In the genomic region with DNA sequence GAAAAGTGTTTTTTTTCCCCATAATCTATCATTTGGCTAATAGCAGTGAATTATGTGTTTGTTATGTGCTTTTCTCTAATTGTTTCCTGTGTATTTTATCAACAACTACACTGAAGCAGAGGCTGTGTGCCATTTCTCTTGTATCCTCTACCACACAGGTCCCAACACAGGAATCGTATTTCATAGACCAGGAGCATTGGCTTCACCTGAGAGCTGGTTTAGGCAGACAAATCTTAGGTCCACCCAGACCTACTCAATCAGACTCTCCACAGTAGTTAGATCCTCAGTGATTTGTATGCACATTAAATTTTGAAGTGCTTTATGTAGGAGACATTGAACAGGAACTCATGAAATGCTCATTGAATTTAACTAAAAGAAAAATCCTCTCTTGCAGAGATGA, we compare ENCODE assay signal across 22 cellular contexts.
"Had no signal": no experiment of that assay in that cellular context is flagged by ENCODE, and none has a peak within 500 bp of the region (broad histone marks: within the 10 kb centered on the region; RNA-seq: fewer than 3 reads in every experiment).

No MANE protein-coding gene starts in this region.

- H3K9me3 Mint-ChIP-seq: activated naive CD4-positive, alpha-beta T cell treated with anti-CD3 and anti-CD28 coated beads, Interleukin-2, amount 50 U/mL, for 72 hours; activated T-cell treated with anti-CD3 and anti-CD28 coated beads, Interleukin-2, amount 50 U/mL, for 24 hours; activated T-helper 17 cell treated with anti-CD3 and anti-CD28 coated beads, Interleukin-2, amount 50 U/mL, for 72 hours; type B pancreatic cell had no signal

- H3K27ac ChIP-seq: brain microvascular endothelial cell, foreskin keratinocyte, prostate gland, spleen, thoracic aorta, vagina had no signal

- H3K27ac Mint-ChIP-seq: activated naive CD4-positive, alpha-beta T cell treated with anti-CD3 and anti-CD28 coated beads, Interleukin-2, amount 50 U/mL, for 72 hours; activated T-cell treated with anti-CD3 and anti-CD28 coated beads, Interleukin-2, amount 50 U/mL, for 24 hours; activated T-helper 17 cell treated with anti-CD3 and anti-CD28 coated beads, Interleukin-2, amount 50 U/mL, for 72 hours; naive thymus-derived CD4-positive, alpha-beta T cell; type B pancreatic cell had no signal

- H3K27me3 Mint-ChIP-seq: activated T-cell treated with anti-CD3 and anti-CD28 coated beads, Interleukin-2, amount 50 U/mL, for 24 hours; activated T-helper 17 cell treated with anti-CD3 and anti-CD28 coated beads, Interleukin-2, amount 50 U/mL, for 72 hours; naive thymus-derived CD4-positive, alpha-beta T cell had no signal

- H3K27me3 ChIP-seq: brain microvascular endothelial cell, foreskin keratinocyte, spleen, vagina had no signal

- H3K9me3 ChIP-seq: prostate gland, spleen, thoracic aorta, vagina had no signal

- H3K4me1 ChIP-seq: foreskin keratinocyte, prostate gland, spleen, vagina had no signal

- DNase-seq: activated CD8-positive, alpha-beta memory T cell treated with anti-CD3 and anti-CD28 coated beads for 24 hours; activated CD8-positive, alpha-beta memory T cell treated with anti-CD3 and anti-CD28 coated beads, Interleukin-2, amount 50 U/mL, for 4 hours; activated T-cell treated with anti-CD3 and anti-CD28 coated beads, Interleukin-2, amount 50 U/mL, for 24 hours; aorta; brain microvascular endothelial cell; central memory CD4-positive, alpha-beta T cell; dermis blood vessel endothelial cell; effector CD8-positive, alpha-beta T cell; foreskin keratinocyte; kidney; naive thymus-derived CD4-positive, alpha-beta T cell; spleen; stimulated activated CD4-positive, alpha-beta T cell treated with anti-CD3 and anti-CD28 coated beads, Interleukin-4, amount 100 ng/mL, for 1 hour; stimulated activated naive CD4-positive, alpha-beta T cell had no signal

- FAIRE-seq: kidney had no signal

- H3K36me3 ChIP-seq: brain microvascular endothelial cell, prostate gland, spleen, thoracic aorta, vagina had no signal

- H3K4me3 Mint-ChIP-seq: activated T-cell treated with anti-CD3 and anti-CD28 coated beads, Interleukin-2, amount 50 U/mL, for 24 hours; activated T-helper 17 cell treated with anti-CD3 and anti-CD28 coated beads, Interleukin-2, amount 50 U/mL, for 72 hours; naive thymus-derived CD4-positive, alpha-beta T cell; type B pancreatic cell had no signal

- H3K36me3 Mint-ChIP-seq: activated naive CD4-positive, alpha-beta T cell treated with anti-CD3 and anti-CD28 coated beads, Interleukin-2, amount 50 U/mL, for 72 hours; naive thymus-derived CD4-positive, alpha-beta T cell; type B pancreatic cell had no signal

- ATAC-seq: activated naive CD4-positive, alpha-beta T cell treated with anti-CD3 and anti-CD28 coated beads, Interleukin-2, amount 50 U/mL, for 72 hours; activated T-helper 17 cell treated with anti-CD3 and anti-CD28 coated beads, Interleukin-2, amount 50 U/mL, for 72 hours; foreskin keratinocyte; left lobe of liver; naive thymus-derived CD4-positive, alpha-beta T cell had no signal

- H3K4me1 Mint-ChIP-seq: activated T-helper 17 cell treated with anti-CD3 and anti-CD28 coated beads, Interleukin-2, amount 50 U/mL, for 72 hours had no signal

- H3K4me3 ChIP-seq: lung, prostate gland, spleen, thoracic aorta, vagina had no signal
